Comparison of ENCODE assay signal across 8 cellular contexts in genomic region chr6:28124971-28125353, GRCh38. TPM values are rescaled to one million over a fixed set of nuclear protein-coding genes. Genes with fewer than 3 reads are reported as not detected.
A peak's percentile ranks its signal among the peaks of the same experiment; 100 is the strongest.
DNase-seq lines count a peak whose midpoint lies in the region; ATAC-seq and TF ChIP-seq lines count a peak whose summit lies in the region.

No MANE protein-coding gene starts in this region.

- peak overlapping the region; percentile 70 to 74 for H3K4me3 ChIP-seq in CD4-positive, alpha-beta memory T cell (ENCODE audit: low read length in 2 of 2)
- peak overlapping the region; percentile 65 for H3K4me3 ChIP-seq in mononuclear cell (ENCODE audit: low read length)

- H3K4me1 Mint-ChIP-seq in CD4-positive, alpha-beta memory T cell, result peaks cover 36 to 57% (median 50%) of the 10 kb centered on the region in 4 donors
- H3K4me1 Mint-ChIP-seq in brain, result peaks cover 61% of the 10 kb centered on the region

- peaks cover 18% of the 10 kb centered on the region for H3K36me3 ChIP-seq in CD4-positive, alpha-beta memory T cell (ENCODE audit: insufficient read depth, low read length)

- peak in 4 of 5 donors; percentile 33 to 72 (median 62) for DNase-seq in CD4-positive, alpha-beta memory T cell
- DNase-seq in globus pallidus (ENCODE audit: low spot score), result no peak
- DNase-seq in NCI-H1694 treated with DMSO at 0.1 percent for 48 hours (lab: John Stamatoyannopoulos, UW), result no peak
- no peak for DNase-seq in GDM1 (lab: John Stamatoyannopoulos, UW)
- DNase-seq in activated effector memory CD4-positive, alpha-beta T cell treated with Interleukin-2 at 50 U/mL for 16 hours, result no peak

- H3K27me3 Mint-ChIP-seq in CD4-positive, alpha-beta memory T cell, result no peaks in the 10 kb centered on the region
- H3K27me3 Mint-ChIP-seq in brain, result no peaks in the 10 kb centered on the region

- intact Hi-C loops in CD4-positive, alpha-beta memory T cell (cut with micrococcal nuclease), result loop anchor here (1.0 to 10.0 kb wide), 5 partner anchors 12 to 274 kb away; partner anchors contain the start of genes ZKSCAN8 and ZSCAN12

- H3K36me3 Mint-ChIP-seq in CD4-positive, alpha-beta memory T cell, result peaks cover 28 to 56% of the 10 kb centered on the region in 2 donors
- peaks cover 27% of the 10 kb centered on the region for H3K36me3 Mint-ChIP-seq in brain

- peak overlapping the region; percentile 84 for H3K27ac ChIP-seq in CD4-positive, alpha-beta memory T cell (ENCODE audit: low read depth, low read length)

- H3K4me1 ChIP-seq in CD4-positive, alpha-beta memory T cell (ENCODE audit: insufficient read depth, low read length), result peaks cover 24% of the 10 kb centered on the region
- H3K4me1 ChIP-seq in mononuclear cell (ENCODE audit: insufficient read depth, low read length), result peaks cover 12% of the 10 kb centered on the region

- no peak for TF ChIP-seq CTCF in brain (conservative IDR thresholded peaks at IDR 0.05)

- no peaks in the 10 kb centered on the region for H3K9me3 ChIP-seq in CD4-positive, alpha-beta memory T cell (ENCODE audit: control insufficient read depth in 1 of 2, low read length in 2 of 2)
- H3K9me3 ChIP-seq in mononuclear cell (ENCODE audit: low read depth, low read length), result no peaks in the 10 kb centered on the region

- peak overlapping the region; percentile 96 to 99 (median 98) for H3K27ac Mint-ChIP-seq in CD4-positive, alpha-beta memory T cell
- peak overlapping the region; percentile 85 to 99 (median 97) for H3K27ac Mint-ChIP-seq in brain

- ATAC-seq in HG03135 (IDR thresholded peaks at IDR 0.05; ENCODE audit: unreplicated experiment), result peak; percentile 30

- no peaks in the 10 kb centered on the region for H3K9me3 Mint-ChIP-seq in CD4-positive, alpha-beta memory T cell
- H3K9me3 Mint-ChIP-seq in brain, result no peaks in the 10 kb centered on the region

- CTCF ChIA-PET in CD4-positive, alpha-beta memory T cell (lab: Charles Lee; ENCODE audit: partially characterized antibody), result interaction anchor here (0.6 to 1.7 kb wide), 5 partner anchors 13 to 142 kb away, joined by 3 to 5 read pairs (median 5); partner anchors contain the start of genes ZKSCAN8 and ZSCAN26

- no peaks in the 10 kb centered on the region for H3K27me3 ChIP-seq in CD4-positive, alpha-beta memory T cell (ENCODE audit: insufficient read depth, low read length)
- H3K27me3 ChIP-seq in mononuclear cell (ENCODE audit: insufficient read depth, low read length), result no peaks in the 10 kb centered on the region

- POLR2A ChIA-PET in CD4-positive, alpha-beta memory T cell (lab: Charles Lee; ENCODE audit: partially characterized antibody), result interaction anchor here (1.0 to 7.5 kb wide), 8 partner anchors 8 to 286 kb away, joined by 3 to 132 read pairs (median 4); partner anchors contain the start of genes ZKSCAN4, ZKSCAN8 and ZSCAN26

- H3K4me3 Mint-ChIP-seq in CD4-positive, alpha-beta memory T cell, result peak overlapping the region; percentile 93 to 98 (median 95)
- H3K4me3 Mint-ChIP-seq in brain, result peak overlapping the region; percentile 90 to 99 (median 97)

RNA-seq across cellular contexts. Expression of gene ZSCAN16, which starts 0.6 kb away (rescaled TPM):
- 10 to 100 TPM; 13.4 to 14.8 TPM for total RNA-seq in CD4-positive, alpha-beta memory T cell
- polyA plus RNA-seq in CD4-positive, alpha-beta memory T cell, result 10 to 100 TPM; 12.4 to 14.2 TPM
- polyA plus RNA-seq in brain (ENCODE audit: insufficient read depth, low read depth, low replicate concordance), result 14.9 TPM
- total RNA-seq in mononuclear cell, result 10.2 TPM

RNA-seq across cellular contexts. Expression of gene ZKSCAN8, which starts 16.7 kb away (rescaled TPM):
- total RNA-seq in CD4-positive, alpha-beta memory T cell, result 10 to 100 TPM; 40.8 to 43.3 TPM
- polyA plus RNA-seq in CD4-positive, alpha-beta memory T cell, result 1 to 10 TPM in 1 of 2 donors, not detected in 1; 1.8 TPM
- 15.2 TPM for polyA plus RNA-seq in brain (ENCODE audit: insufficient read depth, low read depth, low replicate concordance)
- total RNA-seq in mononuclear cell, result 22.6 TPM

RNA-seq across cellular contexts. Expression of gene ZNF165, which starts 44.6 kb away (rescaled TPM):
- total RNA-seq in CD4-positive, alpha-beta memory T cell, result 1 to 10 TPM in 1 of 2 experiments, under 1 TPM in 1; 0.75 to 1.4 TPM
- under 1 TPM; 0.78 to 0.96 TPM for polyA plus RNA-seq in CD4-positive, alpha-beta memory T cell
- 1.2 TPM for polyA plus RNA-seq in brain (ENCODE audit: insufficient read depth, low read depth, low replicate concordance)
- total RNA-seq in mononuclear cell, result 2.1 TPM

Comparison
In these comparisons a context has a peak if more than half of its experiments do, and no peak if none do; other contexts are left out.
1. DNase-seq: peak in CD4-positive, alpha-beta memory T cell (4 of 5); none in globus pallidus (single experiment), NCI-H1694 treated with DMSO at 0.1 percent for 48 hours (single experiment), GDM1 (single experiment) and activated effector memory CD4-positive, alpha-beta T cell treated with Interleukin-2 at 50 U/mL for 16 hours (single experiment).